18 cellular contexts compared by ENCODE assay signal in genomic region chr10:53579773-53580172, GRCh38.
DNase-seq lines count a peak whose midpoint lies in the region; TF ChIP-seq lines count a peak whose summit lies in the region.
"Had no signal": no experiment of that assay in that cellular context is flagged by ENCODE, and none has a peak within 500 bp of the region (broad histone marks: within the 10 kb centered on the region; RNA-seq: fewer than 3 reads in every experiment).

No MANE protein-coding gene starts in this region.

- TF ChIP-seq CTCF in endodermal cell (conservative IDR thresholded peaks at IDR 0.05) (no peak), smooth muscle cell (IDR thresholded peaks at IDR 0.05; ENCODE audit: borderline replicate concordance, insufficient read depth, poor library complexity, severe bottlenecking) (no peak), MCF 10A (IDR thresholded peaks at IDR 0.05; ENCODE audit: unreplicated experiment) (no peak)

- H3K4me1 ChIP-seq in endodermal cell (ENCODE audit: control insufficient read depth, insufficient read depth, low read length) (no peaks in the 10 kb centered on the region), smooth muscle cell (ENCODE audit: low read depth) (no peaks in the 10 kb centered on the region), SJCRH30 (no peaks in the 10 kb centered on the region)
- H3K4me1 ChIP-seq: A549 had no signal

- DNase-seq in NCI-H69 (lab: John Stamatoyannopoulos, UW) (peak; percentile 6), endodermal cell (no peak), lung microvascular endothelial cell (ENCODE audit: low read depth in 2 of 2) (peak; percentile 5 to 17), smooth muscle cell (lab: John Stamatoyannopoulos, UW; ENCODE audit: unreplicated experiment) (no peak), SJCRH30 (no peak), AG20443 (ENCODE audit: low spot score) (no peak), MCF 10A (ENCODE audit: unreplicated experiment) (no peak)
- DNase-seq: 8988T; ACHN; C1 segment of cervical spinal cord; Calu3; CD4-positive, alpha-beta memory T cell; COR-L47; DMS79 treated with DMSO at 0.1 percent for 48 hours; GF-D8; GOT3; HCEC 1CT had no signal

- no peaks in the 10 kb centered on the region for H3F3A ChIP-seq in smooth muscle cell (ENCODE audit: low read depth)

- H3K36me3 ChIP-seq in endodermal cell (ENCODE audit: control insufficient read depth, insufficient read depth, low read length) (no peaks in the 10 kb centered on the region), smooth muscle cell (ENCODE audit: low read depth) (no peaks in the 10 kb centered on the region), SJCRH30 (no peaks in the 10 kb centered on the region)

- POLR2A ChIA-PET in MCF 10A (lab: Yijun Ruan, JAX) = no interaction called here

- no peak overlapping the region for H3K27ac ChIP-seq in endodermal cell (ENCODE audit: low read depth, low read length)
- no peak overlapping the region for H3K27ac ChIP-seq in smooth muscle cell (ENCODE audit: low read depth)
- H3K27ac ChIP-seq in SJCRH30 = no peak overlapping the region
- H3K27ac ChIP-seq: A549 had no signal

- CTCF ChIA-PET in MCF 10A (lab: Yijun Ruan, JAX) = no interaction called here

- H3K4me2 ChIP-seq in smooth muscle cell = no peak overlapping the region
- H3K4me2 ChIP-seq: A549 had no signal

- H3K36me3 Mint-ChIP-seq in endodermal cell (ENCODE audit: low read depth) (no peaks in the 10 kb centered on the region), MCF 10A (ENCODE audit: insufficient read depth, unreplicated experiment) (no peaks in the 10 kb centered on the region)
- H3K36me3 Mint-ChIP-seq: CD4-positive, alpha-beta memory T cell had no signal

- no peak overlapping the region for H3K27ac Mint-ChIP-seq in endodermal cell
- no peak overlapping the region for H3K27ac Mint-ChIP-seq in MCF 10A (ENCODE audit: low read depth, unreplicated experiment)
- H3K27ac Mint-ChIP-seq: CD4-positive, alpha-beta memory T cell had no signal

- no peaks in the 10 kb centered on the region for H3K27me3 Mint-ChIP-seq in endodermal cell (ENCODE audit: insufficient read depth)
- no peaks in the 10 kb centered on the region for H3K27me3 Mint-ChIP-seq in MCF 10A (ENCODE audit: insufficient read depth, unreplicated experiment)
- H3K27me3 Mint-ChIP-seq: CD4-positive, alpha-beta memory T cell had no signal

- no TSS peak for BruUV-seq in MCF 10A (replicated peaks; lab: Mats Ljungman, UMichigan)

- H3K27me3 ChIP-seq in endodermal cell (ENCODE audit: control insufficient read depth, insufficient read depth, low read length, poor library complexity, severe bottlenecking) = no peaks in the 10 kb centered on the region
- no peaks in the 10 kb centered on the region for H3K27me3 ChIP-seq in smooth muscle cell (ENCODE audit: low read depth)
- H3K27me3 ChIP-seq in SJCRH30 = no peaks in the 10 kb centered on the region

- H3K4me1 Mint-ChIP-seq in endodermal cell = peaks cover 3% of the 10 kb centered on the region
- no peaks in the 10 kb centered on the region for H3K4me1 Mint-ChIP-seq in MCF 10A (ENCODE audit: insufficient read depth, unreplicated experiment)
- H3K4me1 Mint-ChIP-seq: CD4-positive, alpha-beta memory T cell had no signal

- H3K4me3 Mint-ChIP-seq in endodermal cell (no peak overlapping the region), MCF 10A (ENCODE audit: unreplicated experiment) (no peak overlapping the region)
- H3K4me3 Mint-ChIP-seq: CD4-positive, alpha-beta memory T cell had no signal

- H3K9me3 ChIP-seq in endodermal cell (ENCODE audit: control insufficient read depth, low read length) (peaks cover 34% of the 10 kb centered on the region), smooth muscle cell (replicated peaks; ENCODE audit: low read depth) (no peaks in the 10 kb centered on the region), SJCRH30 (replicated peaks) (no peaks in the 10 kb centered on the region)
- H3K9me3 ChIP-seq: A549 had no signal

- intact Hi-C loops in MCF 10A (cut with micrococcal nuclease) = no loop called here

- no peaks in the 10 kb centered on the region for H3K9me3 Mint-ChIP-seq in endodermal cell
- H3K9me3 Mint-ChIP-seq in MCF 10A (ENCODE audit: unreplicated experiment) = no peaks in the 10 kb centered on the region

- WGBS in endodermal cell (ENCODE audit: insufficient coverage in 1 of 2, insufficient read length in 1 of 2), 2 experiments = no CpG with 5 or more reads among the region's 1 CpG
- WGBS in smooth muscle cell (ENCODE audit: low lambda C conversion rate) = 70% methylated on average over 1 of the region's 1 CpG

- H3K79me2 ChIP-seq in smooth muscle cell (ENCODE audit: low read depth) = no peaks in the 10 kb centered on the region

- H2AFZ ChIP-seq in smooth muscle cell (ENCODE audit: low read depth) = peak overlapping the region; percentile 1

- no peak overlapping the region for H3K9ac ChIP-seq in endodermal cell (ENCODE audit: extremely low read depth, low read length, poor library complexity, severe bottlenecking)
- no peak overlapping the region for H3K9ac ChIP-seq in smooth muscle cell (ENCODE audit: low read depth)

- H4K20me1 ChIP-seq in smooth muscle cell (ENCODE audit: low read depth) = no peaks in the 10 kb centered on the region

- H3K4me3 ChIP-seq in endodermal cell (ENCODE audit: low read length) (peak overlapping the region; percentile 14), smooth muscle cell (no peak overlapping the region), SJCRH30 (no peak overlapping the region)
- H3K4me3 ChIP-seq: A549 had no signal

Comparison
In these comparisons a context has a peak if more than half of its experiments do, and no peak if none do; other contexts are left out.
1. DNase-seq: peak in NCI-H69 (single experiment) and lung microvascular endothelial cell (2 of 2); none in endodermal cell (single experiment), smooth muscle cell (single experiment), SJCRH30 (0 of 2), AG20443 (single experiment) and MCF 10A (single experiment).